ENCODE assay signal across 8 cellular contexts in the genomic region with DNA sequence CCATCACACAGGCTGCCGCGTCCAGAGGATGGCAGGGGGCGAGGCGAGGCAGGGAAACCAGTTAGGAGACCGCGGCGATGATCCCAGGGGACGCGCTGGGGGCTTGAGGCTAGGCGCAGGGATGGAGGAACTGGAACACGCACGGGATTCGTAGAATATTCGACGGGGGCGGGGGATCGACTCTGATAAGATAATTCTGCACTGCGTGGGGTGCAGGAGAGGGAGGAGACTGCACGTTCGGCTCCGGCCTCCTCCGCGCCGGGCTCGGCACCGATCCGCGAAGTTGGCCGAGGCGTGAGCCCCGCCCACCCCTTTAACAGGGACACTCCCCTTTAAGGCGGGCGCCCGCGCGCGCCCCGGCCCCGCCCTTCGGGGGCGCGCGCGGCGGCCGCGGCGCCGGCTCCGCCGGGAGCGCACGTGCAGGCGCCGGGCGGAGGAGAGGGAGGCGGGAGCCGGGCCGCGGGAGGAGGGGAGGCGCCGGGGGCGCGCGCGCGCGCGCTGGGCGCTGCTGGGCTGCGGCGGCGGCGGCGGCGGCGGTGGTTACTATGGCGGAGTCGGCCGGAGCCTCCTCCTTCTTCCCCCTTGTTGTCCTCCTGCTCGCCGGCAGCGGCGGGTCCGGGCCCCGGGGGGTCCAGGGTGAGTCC. TPM values are rescaled to one million over a fixed set of nuclear protein-coding genes. Genes with fewer than 3 reads are reported as not detected.
A peak's percentile ranks its signal among the peaks of the same experiment; 100 is the strongest.
DNase-seq lines count a peak whose midpoint lies in the region; FAIRE-seq and TF ChIP-seq lines count a peak whose summit lies in the region.

Gene ACVR1B (plus strand): TSS at position 501 of the 644 bp plus-strand sequence. CDS start 45 bp downstream, at position 546.

- no peaks in the 10 kb centered on the region for H4K20me1 ChIP-seq in H9 (ENCODE audit: control insufficient read depth, insufficient read depth, insufficient read length)

- H3K4me1 Mint-ChIP-seq in H9 = peaks cover 11 to 20% of the 10 kb centered on the region in 2 experiments

- no peak within 1 kb of the TSS for H4K91ac ChIP-seq in H9 (ENCODE audit: insufficient read length, low read depth, low read length)
- no peak within 1 kb of the TSS for H4K91ac ChIP-seq in neuronal stem cell (ENCODE audit: low read depth, low read length, poor library complexity)

- H2AK5ac ChIP-seq in H9 (ENCODE audit: insufficient read length, low read length) = no peak within 1 kb of the TSS
- H2AK5ac ChIP-seq in neuronal stem cell (ENCODE audit: low read depth, low read length) = no peak within 1 kb of the TSS

- H3K27ac Mint-ChIP-seq in H9 = peak within 1 kb of the TSS in 1 of 3 experiments; percentile 89; a peak in 1 of 7 replicates

- 0 out of 2 replicates have a peak, but pooled peaks cover 3% of the 10 kb centered on the region for H3K79me2 ChIP-seq in H9 (ENCODE audit: insufficient read depth, low read length)

- H3K27ac ChIP-seq in H9 (ENCODE audit: insufficient read length, low read depth, low read length) (no peak within 1 kb of the TSS), SJSA1 (peak within 1 kb of the TSS; percentile 48; the same call in 1 of the 2 replicates), neuronal stem cell (replicated peaks; ENCODE audit: low read length) (no peak within 1 kb of the TSS)

- H3K23me2 ChIP-seq in H9 (ENCODE audit: insufficient read length, low read depth, low read length, poor library complexity, severe bottlenecking) = peaks cover 12% of the 10 kb centered on the region

- H3K4ac ChIP-seq in H9 (ENCODE audit: low read depth, low read length) (no peak within 1 kb of the TSS), neuronal stem cell (ENCODE audit: low read length) (no peak within 1 kb of the TSS)

- H3K27me3 Mint-ChIP-seq in H9 (ENCODE audit: low read depth) = peaks cover 64% of the 10 kb centered on the region

- H2BK12ac ChIP-seq in H9 (ENCODE audit: insufficient read length, low read depth, low read length) (no peak within 1 kb of the TSS), neuronal stem cell (ENCODE audit: low read length) (peak within 1 kb of the TSS; percentile 53)

- H3K36me3 Mint-ChIP-seq in H9 (ENCODE audit: insufficient read depth in 1 of 3, low read depth in 3 of 3) = no peaks in the 10 kb centered on the region; a peak in 2 of 7 replicates

- no peak for FAIRE-seq in frontal cortex (lab: Jason Lieb, UNC)

- peak within 1 kb of the TSS; percentile 78 to 92 for H3K4me3 Mint-ChIP-seq in H9

- WGBS in H9 (ENCODE audit: extremely low coverage, insufficient read length, low lambda C conversion rate) = no CpG with 5 or more reads among the region's 86 CpGs
- no CpG with 5 or more reads among the region's 86 CpGs for WGBS in neuronal stem cell (ENCODE audit: extremely low coverage in 2 of 2, insufficient read length in 2 of 2, insufficient replicate concordance in 1 of 2), 2 donors

- no peaks in the 10 kb centered on the region for H3K4me1 ChIP-seq in H9 (ENCODE audit: insufficient read depth, low read length)
- peaks cover 7% of the 10 kb centered on the region; the same call in 1 of the 2 replicates for H3K4me1 ChIP-seq in SJSA1 (replicated peaks)
- peaks cover 4 to 22% of the 10 kb centered on the region in 2 donors for H3K4me1 ChIP-seq in neuronal stem cell (ENCODE audit: control insufficient read depth in 2 of 2, insufficient read depth in 1 of 2, low read depth in 1 of 2, low read length in 2 of 2)

- H3K36me3 ChIP-seq in SJSA1 (0 out of 2 replicates have a peak, but pooled peaks cover 4% of the 10 kb centered on the region), neuronal stem cell (replicated peaks in 1 of 2; ENCODE audit: control insufficient read depth in 2 of 2, insufficient read depth in 2 of 2, low read length in 2 of 2) (peaks cover 0 to 22% of the 10 kb centered on the region in 2 donors)

- no peaks in the 10 kb centered on the region for H3K9me3 Mint-ChIP-seq in H9

- H3K14ac ChIP-seq in H9 (ENCODE audit: insufficient read depth, low read length) (peak within 1 kb of the TSS; percentile 94), neuronal stem cell (ENCODE audit: low read length) (no peak within 1 kb of the TSS)

- no peak within 1 kb of the TSS for H3K56ac ChIP-seq in H9 (ENCODE audit: insufficient read length, low read depth, low read length)

- H3T11ph ChIP-seq in H9 (ENCODE audit: low read length) = no peak within 1 kb of the TSS

- DNase-seq in DMS79 (lab: John Stamatoyannopoulos, UW) = peak; percentile 24
- DNase-seq in H9 = peak; percentile 89
- peak; percentile 86 for DNase-seq in NAMALWA (ENCODE audit: low spot score)
- DNase-seq in SJSA1 (ENCODE audit: low read depth in 1 of 2, low spot score in 2 of 2) = peak; percentile 74 to 85
- peak; percentile 93 for DNase-seq in activated naive CD4-positive, alpha-beta T cell treated with Interleukin-2 at 50 U/mL for 16 hours
- peak; percentile 87 to 91 for DNase-seq in frontal cortex (ENCODE audit: low spot score in 2 of 2)
- DNase-seq in neuronal stem cell (ENCODE audit: low spot score) = peak; percentile 83
- peak; percentile 69 for DNase-seq in stromal cell of bone marrow (ENCODE audit: low read depth)

- peak within 1 kb of the TSS; percentile 92 for H3K4me3 ChIP-seq in SJSA1
- H3K4me3 ChIP-seq in neuronal stem cell (ENCODE audit: low read length in 2 of 2) = peak within 1 kb of the TSS; percentile 95 to 96

- TF ChIP-seq CTCF in H9 (conservative IDR thresholded peaks at IDR 0.05) = no peak

- H2BK5ac ChIP-seq in H9 (ENCODE audit: insufficient read length, low read length) = no peak within 1 kb of the TSS
- no peak within 1 kb of the TSS for H2BK5ac ChIP-seq in neuronal stem cell (ENCODE audit: low read length)

- H4K5ac ChIP-seq in H9 (ENCODE audit: insufficient read length, low read depth, low read length) = no peak within 1 kb of the TSS

- peaks cover 24% of the 10 kb centered on the region; the same call in 1 of the 2 replicates for H3K27me3 ChIP-seq in H9 (ENCODE audit: insufficient read depth, low read length)
- H3K27me3 ChIP-seq in SJSA1 (replicated peaks) = peaks cover 6% of the 10 kb centered on the region
- H3K27me3 ChIP-seq in neuronal stem cell (ENCODE audit: control insufficient read depth in 3 of 3, insufficient read depth in 3 of 3, low read depth in 1 of 3, low read length in 3 of 3) = peaks cover 3 to 38% (median 18%) of the 10 kb centered on the region in 3 experiments

- H2BK20ac ChIP-seq in H9 (ENCODE audit: low read depth, low read length, poor library complexity, severe bottlenecking) = no peak within 1 kb of the TSS

- H3K9me3 ChIP-seq in H9 (ENCODE audit: control insufficient read depth, low read depth, low read length) (no peaks in the 10 kb centered on the region), SJSA1 (replicated peaks) (no peaks in the 10 kb centered on the region), neuronal stem cell (replicated peaks in 1 of 2; ENCODE audit: control insufficient read depth in 2 of 2, insufficient read depth in 1 of 2, low read depth in 1 of 2, low read length in 2 of 2) (peaks cover 2 to 9% of the 10 kb centered on the region in 2 donors)

- H3K18ac ChIP-seq in H9 (ENCODE audit: insufficient read length, low read depth, low read length) (peak within 1 kb of the TSS; percentile 86), neuronal stem cell (ENCODE audit: low read length) (peak within 1 kb of the TSS; percentile 91)

- H3K23ac ChIP-seq in H9 (ENCODE audit: insufficient read length, low read depth, low read length) (no peak within 1 kb of the TSS), neuronal stem cell (ENCODE audit: low read depth, low read length, poor library complexity) (no peak within 1 kb of the TSS)

- 0 out of 2 replicates have a peak within 1 kb of the TSS, but pooled peaks have one; percentile 1 for H2BK15ac ChIP-seq in H9 (ENCODE audit: low read depth, low read length)
- H2BK15ac ChIP-seq in neuronal stem cell (ENCODE audit: low read length) = peak within 1 kb of the TSS; percentile 70

- H4K8ac ChIP-seq in H9 (replicated peaks; ENCODE audit: insufficient read length, low read depth, low read length) (no peak within 1 kb of the TSS), neuronal stem cell (ENCODE audit: low read depth, low read length) (no peak within 1 kb of the TSS)

- H3K4me2 ChIP-seq in H9 (ENCODE audit: insufficient read depth, insufficient read length, low read length) (peak within 1 kb of the TSS; percentile 91), neuronal stem cell (ENCODE audit: insufficient read depth, low read length, poor library complexity, severe bottlenecking) (peak within 1 kb of the TSS; percentile 81)

- H3K79me1 ChIP-seq in H9 (ENCODE audit: insufficient read depth, low read depth, low read length, poor library complexity, severe bottlenecking) (no peaks in the 10 kb centered on the region), neuronal stem cell (ENCODE audit: low read depth, low read length) (no peaks in the 10 kb centered on the region)

- H3K9ac ChIP-seq in H9 (ENCODE audit: extremely low read depth, insufficient read length, low read length) (peak within 1 kb of the TSS; percentile 67), neuronal stem cell (ENCODE audit: low read depth, low read length, poor library complexity) (peak within 1 kb of the TSS; percentile 86)

- H2AFZ ChIP-seq in H9 (ENCODE audit: low read length) (peak within 1 kb of the TSS; percentile 61), neuronal stem cell (ENCODE audit: low read length) (peak within 1 kb of the TSS; percentile 98)

- no peak within 1 kb of the TSS for H2BK120ac ChIP-seq in H9 (ENCODE audit: low read depth, low read length, poor library complexity, severe bottlenecking)
- H2BK120ac ChIP-seq in neuronal stem cell (ENCODE audit: low read depth, low read length) = no peak within 1 kb of the TSS

RNA-seq across cellular contexts. Expression of gene ACVR1B, which starts in this region (rescaled TPM):
- 15.6 and 16.3 TPM in 2 replicates for total RNA-seq in H9 (2021)
- 3.3 and 3.8 TPM in 2 replicates for total RNA-seq in SJSA1 (2014; rRNA removed; shearing (Covaris generic))
- total RNA-seq in frontal cortex = 43.2 TPM
- polyA plus RNA-seq in neuronal stem cell (2013, experiment 1 of 2) = 12.6 TPM
- polyA plus RNA-seq in neuronal stem cell (2013, experiment 2 of 2) = 12.7 TPM

Comparison
In these comparisons a context has a peak if more than half of its experiments do, and no peak if none do; other contexts are left out.
1. DNase-seq: peak in every context shown above with its lines; median percentile 93 in activated naive CD4-positive, alpha-beta T cell treated with Interleukin-2 at 50 U/mL for 16 hours; 89 in H9; 89 in frontal cortex; 86 in NAMALWA; 83 in neuronal stem cell; 80 in SJSA1; 69 in stromal cell of bone marrow; 24 in DMS79.